Comparison of ENCODE assay signal across 34 cellular contexts in genomic region chr12:105072888-105073488, GRCh38. TPM values are rescaled to one million over a fixed set of nuclear protein-coding genes. Genes with fewer than 3 reads are reported as not detected.
A peak's percentile ranks its signal among the peaks of the same experiment; 100 is the strongest.
DNase-seq lines count a peak whose midpoint lies in the region; ATAC-seq and TF ChIP-seq lines count a peak whose summit lies in the region.
"Had no signal": no experiment of that assay in that cellular context is flagged by ENCODE, and none has a peak within 500 bp of the region (broad histone marks: within the 10 kb centered on the region; RNA-seq: fewer than 3 reads in every experiment).

No MANE protein-coding gene starts in this region.

- peak overlapping the region; percentile 56; the same call in 1 of the 2 replicates for H3K27ac ChIP-seq in MM.1S (ENCODE audit: low read length)
- H3K27ac ChIP-seq: adrenal gland, dorsolateral prefrontal cortex, esophagus squamous epithelium, foreskin keratinocyte, heart right ventricle, neutrophil, prostate gland, thyroid gland, uterus had no signal

- H3K4me3 Mint-ChIP-seq in activated B cell treated with CpG ODN at 0.5 μM for 24 hours: no peak overlapping the region
- H3K4me3 Mint-ChIP-seq: activated CD4-positive, alpha-beta memory T cell treated with anti-CD3 and anti-CD28 coated beads, Interleukin-2, amount 10 ng/mL, durations not matched to agents 7 days and 5 days; activated T-helper 1 cell treated with anti-CD3 and anti-CD28 coated beads, Interleukin-12 subunit alpha, Interleukin-12 subunit beta, Interleukin-2, Interleukin-4 antibody, amounts not matched to agents 30 ng/mL and 10 ng/mL and 1 ng/mL, durations not matched to agents 14 hours and 24 hours and 36 hours; brain; CD4-positive, alpha-beta memory T cell; GM23338 had no signal

- H3K9me3 Mint-ChIP-seq in activated B cell treated with CpG ODN at 0.5 μM for 24 hours: no peaks in the 10 kb centered on the region
- H3K9me3 Mint-ChIP-seq: activated CD4-positive, alpha-beta memory T cell treated with anti-CD3 and anti-CD28 coated beads, Interleukin-2, amount 10 ng/mL, durations not matched to agents 7 days and 5 days; activated T-helper 1 cell treated with anti-CD3 and anti-CD28 coated beads, Interleukin-12 subunit alpha, Interleukin-12 subunit beta, Interleukin-2, Interleukin-4 antibody, amounts not matched to agents 30 ng/mL and 10 ng/mL and 1 ng/mL, durations not matched to agents 14 hours and 24 hours and 36 hours; brain; CD4-positive, alpha-beta memory T cell; GM23338 had no signal

- TF ChIP-seq CTCF in GM10248 (IDR thresholded peaks at IDR 0.05; ENCODE audit: control extremely low read depth, extremely low read depth, low read depth, missing control alignments) (no peak), GM20000 (IDR thresholded peaks at IDR 0.05; ENCODE audit: extremely low read depth, missing control alignments) (no peak), MM.1S (IDR thresholded peaks at IDR 0.05; ENCODE audit: low read length) (no peak), activated B cell treated with CpG ODN at 0.5 μM for 24 hours (IDR thresholded peaks at IDR 0.05) (no peak)

- peaks cover 18% of the 10 kb centered on the region for H3K4me1 ChIP-seq in MM.1S (ENCODE audit: low read length)
- H3K4me1 ChIP-seq: adrenal gland, foreskin keratinocyte, heart right ventricle, prostate gland, thyroid gland, uterus had no signal

- no peak overlapping the region for H3K27ac Mint-ChIP-seq in activated B cell treated with CpG ODN at 0.5 μM for 24 hours
- H3K27ac Mint-ChIP-seq: activated CD4-positive, alpha-beta memory T cell treated with anti-CD3 and anti-CD28 coated beads, Interleukin-2, amount 10 ng/mL, durations not matched to agents 7 days and 5 days; activated T-helper 1 cell treated with anti-CD3 and anti-CD28 coated beads, Interleukin-12 subunit alpha, Interleukin-12 subunit beta, Interleukin-2, Interleukin-4 antibody, amounts not matched to agents 30 ng/mL and 10 ng/mL and 1 ng/mL, durations not matched to agents 14 hours and 24 hours and 36 hours; brain; CD4-positive, alpha-beta memory T cell; GM23338 had no signal

- H3K9me2 ChIP-seq in MM.1S (replicated peaks; ENCODE audit: insufficient read depth, low read length): no peaks in the 10 kb centered on the region
- H3K9me2 ChIP-seq: SK-N-SH had no signal

- peak overlapping the region; percentile 59 for H3K4me2 ChIP-seq in MM.1S (ENCODE audit: low read depth, low read length)
- H3K4me2 ChIP-seq: GM23338, SK-N-SH had no signal

- peaks cover 6% of the 10 kb centered on the region for H3F3A ChIP-seq in MM.1S (ENCODE audit: insufficient read depth, low read length)

- intact Hi-C loops in activated B cell treated with CpG ODN at 0.5 μM for 24 hours (cut with micrococcal nuclease) (no loop called here), Right ventricle myocardium superior (cut with DNase I) (no loop called here)

- H3K36me3 ChIP-seq in MM.1S (replicated peaks; ENCODE audit: insufficient read depth, low read length): no peaks in the 10 kb centered on the region
- H3K36me3 ChIP-seq: adrenal gland, neutrophil, prostate gland, thyroid gland, uterus had no signal

- no peaks in the 10 kb centered on the region for H3K27me3 Mint-ChIP-seq in activated B cell treated with CpG ODN at 0.5 μM for 24 hours
- H3K27me3 Mint-ChIP-seq: brain had no signal

- H3K4me3 ChIP-seq in MM.1S (ENCODE audit: low read length): no peak overlapping the region
- H3K4me3 ChIP-seq: adrenal gland, dorsolateral prefrontal cortex, esophagus squamous epithelium, GM23338, heart right ventricle, prostate gland, thyroid gland, uterus had no signal

- H2AFZ ChIP-seq in MM.1S (ENCODE audit: low read length): peak overlapping the region; percentile 53; the same call in 1 of the 2 replicates
- H2AFZ ChIP-seq: GM23338 had no signal

- H3K79me2 ChIP-seq in MM.1S (ENCODE audit: low read length): no peaks in the 10 kb centered on the region

- H3K9me3 ChIP-seq in MM.1S (replicated peaks; ENCODE audit: insufficient read depth, low read length): no peaks in the 10 kb centered on the region
- H3K9me3 ChIP-seq: adrenal gland, esophagus squamous epithelium, heart right ventricle, neutrophil, prostate gland, SK-N-SH, thyroid gland, uterus had no signal

- ATAC-seq in activated B cell treated with CpG ODN at 0.5 μM for 24 hours (ENCODE audit: low read depth): peak; percentile 50
- no peak for ATAC-seq in Right ventricle myocardium superior (ENCODE audit: poor library complexity)
- ATAC-seq in HG02623 (IDR thresholded peaks at IDR 0.05; ENCODE audit: unreplicated experiment): no peak
- ATAC-seq: foreskin keratinocyte, GM23338, heart right ventricle, HepG2, left ventricle myocardium superior, PC-3 had no signal

- DNase-seq in GM10248 (ENCODE audit: extremely low spot score) (peak; percentile 22), GM20000 (ENCODE audit: low spot score) (peak; percentile 19), MM.1S (peak; percentile 65), activated B cell treated with CpG ODN at 0.5 μM for 24 hours (no peak), midbrain (lab: John Stamatoyannopoulos, UW) (no peak), Right ventricle myocardium superior (no peak), putamen (ENCODE audit: low spot score) (no peak)
- DNase-seq: activated CD4-positive, alpha-beta memory T cell treated with anti-CD3 and anti-CD28 coated beads, Interleukin-2, amount 10 ng/mL, durations not matched to agents 7 days and 5 days; activated CD8-positive, alpha-beta memory T cell treated with anti-CD3 and anti-CD28 coated beads, Interleukin-2, amount 50 U/mL, for 48 hours; activated naive CD4-positive, alpha-beta T cell treated with Interleukin-2 at 50 U/mL for 16 hours; adrenal gland; CD4-positive, alpha-beta memory T cell; dorsolateral prefrontal cortex; esophagus squamous epithelium; heart right ventricle; kidney; left ventricle myocardium superior; NCI-H1105; NCI-H187; NCI-H446 treated with DMSO at 0.1 percent for 48 hours; PC-3; SK-N-SH; stimulated activated CD4-positive, alpha-beta T cell treated with anti-CD3 and anti-CD28 coated beads, Interleukin-4, amount 100 ng/mL, for 24 hours; T-helper 2 cell; thyroid gland; uterus had no signal

- H3K9ac ChIP-seq in MM.1S (ENCODE audit: low read length): no peak overlapping the region
- H3K9ac ChIP-seq: SK-N-SH had no signal

- no peaks in the 10 kb centered on the region for H3K36me3 Mint-ChIP-seq in activated B cell treated with CpG ODN at 0.5 μM for 24 hours (ENCODE audit: low read depth)
- H3K36me3 Mint-ChIP-seq: CD4-positive, alpha-beta memory T cell had no signal

- peaks cover 10% of the 10 kb centered on the region for H3K4me1 Mint-ChIP-seq in activated B cell treated with CpG ODN at 0.5 μM for 24 hours
- H3K4me1 Mint-ChIP-seq: activated CD4-positive, alpha-beta memory T cell treated with anti-CD3 and anti-CD28 coated beads, Interleukin-2, amount 10 ng/mL, durations not matched to agents 7 days and 5 days; brain; CD4-positive, alpha-beta memory T cell; GM23338 had no signal

- POLR2A ChIA-PET in GM10248 (lab: Yijun Ruan, JAX): no interaction called here
- POLR2A ChIA-PET in activated B cell treated with CpG ODN at 0.5 μM for 24 hours (lab: Charles Lee): no interaction called here

- no peaks in the 10 kb centered on the region for H3K27me3 ChIP-seq in MM.1S (replicated peaks; ENCODE audit: insufficient read depth, low read length)
- H3K27me3 ChIP-seq: adrenal gland, dorsolateral prefrontal cortex, foreskin keratinocyte, heart right ventricle, neutrophil, thyroid gland, uterus had no signal

- no peaks in the 10 kb centered on the region for H4K20me1 ChIP-seq in MM.1S (ENCODE audit: insufficient read depth, low read length)

- CTCF ChIA-PET in GM10248 (lab: Yijun Ruan, JAX): interaction anchor here (0.8 to 2.5 kb wide), 8 partner anchors 8 to 691 kb away, joined by 3 to 12 read pairs (median 5); partner anchors contain the start of gene ALDH1L2
- CTCF ChIA-PET in activated B cell treated with CpG ODN at 0.5 μM for 24 hours (lab: Charles Lee): no interaction called here

RNA-seq across cellular contexts. Expression of gene ALDH1L2, which starts 11.3 kb away (rescaled TPM):
- total RNA-seq in activated B cell treated with CpG ODN at 0.5 μM for 24 hours: 5.2 and 6.5 TPM in 2 replicates
- total RNA-seq in Right ventricle myocardium superior: 1.3 TPM

RNA-seq across cellular contexts. Expression of gene WASHC4, which starts 34.5 kb away (rescaled TPM):
- total RNA-seq in activated B cell treated with CpG ODN at 0.5 μM for 24 hours: 105 and 128 TPM in 2 replicates
- total RNA-seq in Right ventricle myocardium superior: 23.7 TPM

Comparison
In these comparisons a context has a peak if more than half of its experiments do, and no peak if none do; other contexts are left out.
1. DNase-seq: peak in GM10248 (single experiment), GM20000 (single experiment) and MM.1S (single experiment); none in activated B cell treated with CpG ODN at 0.5 μM for 24 hours (single experiment), midbrain (single experiment), Right ventricle myocardium superior (single experiment) and putamen (single experiment).